Comparison of ENCODE assay signal across 22 cellular contexts in the genomic region with DNA sequence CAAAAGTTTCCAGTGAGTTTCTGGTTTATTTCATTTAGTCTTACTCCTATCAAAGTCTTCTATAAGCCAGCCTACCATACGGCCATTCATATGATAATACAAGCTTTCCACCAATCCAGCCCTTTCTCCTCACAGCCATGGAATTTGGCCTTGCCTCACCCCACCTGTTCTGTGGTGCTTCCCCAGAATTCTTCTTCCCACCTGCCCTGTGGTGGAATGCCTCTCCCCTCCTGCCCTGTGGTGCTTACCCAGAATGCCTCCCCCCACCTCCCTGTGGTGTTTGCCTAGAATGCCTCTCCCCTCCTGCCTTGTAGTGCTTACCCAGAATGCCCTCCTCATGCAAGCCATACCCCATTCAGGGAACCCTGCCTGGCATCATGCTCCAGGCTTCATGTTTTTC.
DNase-seq lines count a peak whose midpoint lies in the region; ATAC-seq, FAIRE-seq and TF ChIP-seq lines count a peak whose summit lies in the region.
"Had no signal": no experiment of that assay in that cellular context is flagged by ENCODE, and none has a peak within 500 bp of the region (broad histone marks: within the 10 kb centered on the region; RNA-seq: fewer than 3 reads in every experiment).

No MANE protein-coding gene starts in this region.

- CTCF ChIA-PET in H1 (lab: Charles Lee; ENCODE audit: partially characterized antibody), result interaction anchor here (0.7 to 0.8 kb wide), 2 partner anchors 193 to 225 kb away, joined by 3 read pairs; no protein-coding TSS in a partner anchor

- H2AK5ac ChIP-seq in H9 (ENCODE audit: insufficient read length, low read length), result no peak overlapping the region
- H2AK5ac ChIP-seq in H1 (ENCODE audit: low read depth, low read length), result no peak overlapping the region
- H2AK5ac ChIP-seq in neuronal stem cell (ENCODE audit: low read depth, low read length), result no peak overlapping the region

- H3K9me3 ChIP-seq in H9 (ENCODE audit: control insufficient read depth, low read depth, low read length) (no peaks in the 10 kb centered on the region), H1 (ENCODE audit: insufficient read depth in 2 of 2, low read depth in 1 of 2, low read length in 1 of 2) (no peaks in the 10 kb centered on the region), neuronal stem cell (replicated peaks in 1 of 2; ENCODE audit: control insufficient read depth in 2 of 2, insufficient read depth in 1 of 2, low read depth in 1 of 2, low read length in 2 of 2) (no peaks in the 10 kb centered on the region), vagina (no peaks in the 10 kb centered on the region)
- H3K9me3 ChIP-seq: A549; BLaER1 treated with 17β-estradiol and CSF1 and Interleukin-3, amounts not matched to agents 10 nM and 100 nM had no signal

- no peak overlapping the region for H3K4me3 ChIP-seq in H1 (ENCODE audit: extremely low read depth in 1 of 4, insufficient read depth in 2 of 4, low read depth in 3 of 4, low read length in 4 of 4)
- no peak overlapping the region for H3K4me3 ChIP-seq in neuronal stem cell (ENCODE audit: low read length in 2 of 2)
- H3K4me3 ChIP-seq in vagina, result no peak overlapping the region
- H3K4me3 ChIP-seq: A549; BLaER1 treated with 17β-estradiol and CSF1 and Interleukin-3, amounts not matched to agents 10 nM and 100 nM; GM12878 had no signal

- no peak for ATAC-seq in stimulated activated naive CD8-positive, alpha-beta T cell treated with anti-CD3 and anti-CD28 coated beads, Interleukin-15, amount 100 ng/mL, for 72 hours
- ATAC-seq: A549; CD8-positive, alpha-beta T cell; GM12878 had no signal

- no peaks in the 10 kb centered on the region for H3K9me3 Mint-ChIP-seq in H9
- no peaks in the 10 kb centered on the region for H3K9me3 Mint-ChIP-seq in stimulated activated naive CD8-positive, alpha-beta T cell treated with anti-CD3 and anti-CD28 coated beads, Interleukin-15, amount 100 ng/mL, for 72 hours
- H3K9me3 Mint-ChIP-seq: CD8-positive, alpha-beta T cell had no signal

- H4K5ac ChIP-seq in H9 (ENCODE audit: insufficient read length, low read depth, low read length), result no peak overlapping the region
- H4K5ac ChIP-seq in H1 (ENCODE audit: insufficient read length, low read depth, low read length), result no peak overlapping the region

- no peak for TF ChIP-seq POLR2A in H1 (IDR thresholded peaks at IDR 0.05; ENCODE audit: control extremely low read depth in 1 of 2, low read depth in 2 of 2, low read length in 2 of 2)
- TF ChIP-seq POLR2A in vagina (IDR thresholded peaks at IDR 0.05), result no peak

- H3K36me3 ChIP-seq in H1 (ENCODE audit: control insufficient read depth in 2 of 4, insufficient read depth in 4 of 4, low read length in 3 of 4) (no peaks in the 10 kb centered on the region), neuronal stem cell (replicated peaks in 1 of 2; ENCODE audit: control insufficient read depth in 2 of 2, insufficient read depth in 2 of 2, low read length in 2 of 2) (no peaks in the 10 kb centered on the region), vagina (no peaks in the 10 kb centered on the region)
- H3K36me3 ChIP-seq: BLaER1 treated with 17β-estradiol and CSF1 and Interleukin-3, amounts not matched to agents 10 nM and 100 nM had no signal

- no peak overlapping the region for H3K4ac ChIP-seq in H9 (ENCODE audit: low read depth, low read length)
- no peak overlapping the region for H3K4ac ChIP-seq in H1 (replicated peaks; ENCODE audit: insufficient read length, low read depth, low read length)
- H3K4ac ChIP-seq in neuronal stem cell (ENCODE audit: low read length), result no peak overlapping the region

- FAIRE-seq in H1 (lab: Jason Lieb, UNC), result peak; percentile 68
- FAIRE-seq: A549, GM12878, GM19239 had no signal

- no peak for TF ChIP-seq RAD21 in H1 (IDR thresholded peaks at IDR 0.05 in 1 of 2, conservative IDR thresholded peaks at IDR 0.05 in 1 of 2; ENCODE audit: low read depth in 2 of 2, low read length in 2 of 2)

- H3K79me1 ChIP-seq in H9 (ENCODE audit: insufficient read depth, low read depth, low read length, poor library complexity, severe bottlenecking) (no peaks in the 10 kb centered on the region), H1 (ENCODE audit: low read depth, low read length) (no peaks in the 10 kb centered on the region), neuronal stem cell (ENCODE audit: low read depth, low read length) (no peaks in the 10 kb centered on the region)

- H3K27ac ChIP-seq in H9 (ENCODE audit: insufficient read length, low read depth, low read length), result no peak overlapping the region
- no peak overlapping the region for H3K27ac ChIP-seq in H1 (ENCODE audit: low read depth, low read length)
- no peak overlapping the region for H3K27ac ChIP-seq in neuronal stem cell (replicated peaks; ENCODE audit: low read length)
- H3K27ac ChIP-seq in vagina, result no peak overlapping the region
- H3K27ac ChIP-seq: A549; BLaER1 treated with 17β-estradiol and CSF1 and Interleukin-3, amounts not matched to agents 10 nM and 100 nM had no signal

- H3K4me1 ChIP-seq in H9 (ENCODE audit: insufficient read depth, low read length) (no peaks in the 10 kb centered on the region), H1 (replicated peaks in 1 of 4; ENCODE audit: control insufficient read depth in 3 of 4, insufficient read depth in 4 of 4, low read length in 3 of 4) (no peaks in the 10 kb centered on the region; a peak in 1 of 7 replicates), neuronal stem cell (ENCODE audit: control insufficient read depth in 2 of 2, insufficient read depth in 1 of 2, low read depth in 1 of 2, low read length in 2 of 2) (peaks cover 0 to 3% of the 10 kb centered on the region in 2 donors), vagina (no peaks in the 10 kb centered on the region)
- H3K4me1 ChIP-seq: A549 had no signal

- DNase-seq in H9 (peak; percentile 80), H1 (ENCODE audit: low read depth in 1 of 2, low spot score in 2 of 2) (peak; percentile 39 to 59), iPS-NIHi11 (ENCODE audit: low spot score) (peak; percentile 57), neuronal stem cell (ENCODE audit: low spot score) (no peak), vagina (ENCODE audit: extremely low spot score in 2 of 2) (no peak), inferior parietal cortex (ENCODE audit: extremely low spot score) (no peak), HPDE6-E6E7 (ENCODE audit: extremely low spot score) (no peak)
- DNase-seq in stimulated activated naive CD8-positive, alpha-beta T cell treated with anti-CD3 and anti-CD28 coated beads, Interleukin-15, amount 100 ng/mL, for 72 hours, result no peak
- DNase-seq: Calu3; CD8-positive, alpha-beta T cell; KG1; NCI-H1417; NCI-H187; NCI-H2227 treated with DMSO at 0.1 percent for 48 hours; NCI-H524; NCI-H82; OCI-M1; SHP77 had no signal

- intact Hi-C loops in vagina (cut with DNase I), result no loop called here

- H2BK120ac ChIP-seq in H9 (ENCODE audit: low read depth, low read length, poor library complexity, severe bottlenecking), result no peak overlapping the region
- H2BK120ac ChIP-seq in H1 (replicated peaks; ENCODE audit: low read depth, low read length), result no peak overlapping the region
- no peak overlapping the region for H2BK120ac ChIP-seq in neuronal stem cell (ENCODE audit: low read depth, low read length)

- peak overlapping the region in 2 of 3 experiments; percentile 16 to 75; a peak in 3 of 7 replicates for H3K27ac Mint-ChIP-seq in H9
- H3K27ac Mint-ChIP-seq in stimulated activated naive CD8-positive, alpha-beta T cell treated with anti-CD3 and anti-CD28 coated beads, Interleukin-15, amount 100 ng/mL, for 72 hours, result no peak overlapping the region
- H3K27ac Mint-ChIP-seq: CD8-positive, alpha-beta T cell had no signal

- H3K36me3 Mint-ChIP-seq in H9 (ENCODE audit: insufficient read depth in 1 of 3, low read depth in 3 of 3), result no peaks in the 10 kb centered on the region
- H3K36me3 Mint-ChIP-seq: CD8-positive, alpha-beta T cell had no signal

- H3K23me2 ChIP-seq in H9 (ENCODE audit: insufficient read length, low read depth, low read length, poor library complexity, severe bottlenecking), result no peaks in the 10 kb centered on the region
- peaks cover 1% of the 10 kb centered on the region; the same call in 1 of the 2 replicates for H3K23me2 ChIP-seq in H1 (ENCODE audit: low read depth, low read length)

- no peaks in the 10 kb centered on the region for H3K27me3 ChIP-seq in H9 (ENCODE audit: insufficient read depth, low read length)
- no peaks in the 10 kb centered on the region for H3K27me3 ChIP-seq in H1 (replicated peaks in 1 of 4; ENCODE audit: control insufficient read depth in 3 of 4, extremely low read depth in 1 of 4, insufficient read depth in 3 of 4, low read length in 3 of 4)
- no peaks in the 10 kb centered on the region for H3K27me3 ChIP-seq in neuronal stem cell (ENCODE audit: control insufficient read depth in 3 of 3, insufficient read depth in 3 of 3, low read depth in 1 of 3, low read length in 3 of 3)
- H3K27me3 ChIP-seq in vagina, result no peaks in the 10 kb centered on the region
- H3K27me3 ChIP-seq: BLaER1 treated with 17β-estradiol and CSF1 and Interleukin-3, amounts not matched to agents 10 nM and 100 nM had no signal

- H3K56ac ChIP-seq in H9 (ENCODE audit: insufficient read length, low read depth, low read length), result no peak overlapping the region
- H3K56ac ChIP-seq in H1 (replicated peaks; ENCODE audit: insufficient read length, low read depth, low read length), result no peak overlapping the region

- POLR2A ChIA-PET in H1 (lab: Charles Lee; ENCODE audit: partially characterized antibody), result interaction anchor here (0.6 to 0.9 kb wide), 2 partner anchors 94 to 213 kb away, joined by 3 to 4 read pairs; partner anchors contain the start of gene SRP19

- H3K4me1 Mint-ChIP-seq in H9, result peaks cover 6% of the 10 kb centered on the region in 2 experiments
- no peaks in the 10 kb centered on the region for H3K4me1 Mint-ChIP-seq in stimulated activated naive CD8-positive, alpha-beta T cell treated with anti-CD3 and anti-CD28 coated beads, Interleukin-15, amount 100 ng/mL, for 72 hours

- no peak overlapping the region for H3K14ac ChIP-seq in H9 (ENCODE audit: insufficient read depth, low read length)
- no peak overlapping the region for H3K14ac ChIP-seq in H1 (ENCODE audit: insufficient read length)
- H3K14ac ChIP-seq in neuronal stem cell (ENCODE audit: low read length), result no peak overlapping the region

- H3K18ac ChIP-seq in H9 (ENCODE audit: insufficient read length, low read depth, low read length) (no peak overlapping the region), H1 (ENCODE audit: extremely low read depth, low read length) (no peak overlapping the region), neuronal stem cell (ENCODE audit: low read length) (peak overlapping the region; percentile 30)

- H2BK5ac ChIP-seq in H9 (ENCODE audit: insufficient read length, low read length) (no peak overlapping the region), H1 (ENCODE audit: low read depth, low read length) (no peak overlapping the region), neuronal stem cell (ENCODE audit: low read length) (no peak overlapping the region)

- H2BK12ac ChIP-seq in H9 (ENCODE audit: insufficient read length, low read depth, low read length) (no peak overlapping the region), H1 (ENCODE audit: low read depth, low read length) (no peak overlapping the region), neuronal stem cell (ENCODE audit: low read length) (no peak overlapping the region)

- H2BK20ac ChIP-seq in H9 (ENCODE audit: low read depth, low read length, poor library complexity, severe bottlenecking) (no peak overlapping the region), H1 (ENCODE audit: low read length) (no peak overlapping the region)

- 0 out of 3 replicates have a peak, but pooled peaks of 1 of the 2 experiments have one; percentile 2 for TF ChIP-seq EP300 in H1 (IDR thresholded peaks at IDR 0.05; ENCODE audit: borderline replicate concordance in 1 of 2, low read depth in 2 of 2, low read length in 2 of 2)

- H3K27me3 Mint-ChIP-seq in H9 (ENCODE audit: low read depth), result no peaks in the 10 kb centered on the region
- H3K27me3 Mint-ChIP-seq in stimulated activated naive CD8-positive, alpha-beta T cell treated with anti-CD3 and anti-CD28 coated beads, Interleukin-15, amount 100 ng/mL, for 72 hours, result no peaks in the 10 kb centered on the region

- H4K91ac ChIP-seq in H9 (ENCODE audit: insufficient read length, low read depth, low read length), result no peak overlapping the region
- H4K91ac ChIP-seq in H1 (replicated peaks; ENCODE audit: insufficient read length, low read length), result no peak overlapping the region
- H4K91ac ChIP-seq in neuronal stem cell (ENCODE audit: low read depth, low read length, poor library complexity), result no peak overlapping the region

- no peaks in the 10 kb centered on the region for H3K79me2 ChIP-seq in H9 (ENCODE audit: insufficient read depth, low read length)
- H3K79me2 ChIP-seq in H1 (ENCODE audit: control insufficient read depth in 1 of 2, insufficient read depth in 2 of 2, low read length in 2 of 2), result no peaks in the 10 kb centered on the region

- no peak overlapping the region for H3K4me3 Mint-ChIP-seq in H9
- no peak overlapping the region for H3K4me3 Mint-ChIP-seq in stimulated activated naive CD8-positive, alpha-beta T cell treated with anti-CD3 and anti-CD28 coated beads, Interleukin-15, amount 100 ng/mL, for 72 hours
- H3K4me3 Mint-ChIP-seq: CD8-positive, alpha-beta T cell had no signal

- H3K23ac ChIP-seq in H9 (ENCODE audit: insufficient read length, low read depth, low read length) (no peak overlapping the region), H1 (ENCODE audit: insufficient read length) (no peak overlapping the region), neuronal stem cell (ENCODE audit: low read depth, low read length, poor library complexity) (peak overlapping the region; percentile 56)

- H3K4me2 ChIP-seq in H9 (ENCODE audit: insufficient read depth, insufficient read length, low read length) (no peak overlapping the region), H1 (ENCODE audit: insufficient read depth in 1 of 2, low read depth in 2 of 2, low read length in 2 of 2) (no peak overlapping the region), neuronal stem cell (ENCODE audit: insufficient read depth, low read length, poor library complexity, severe bottlenecking) (no peak overlapping the region)
- H3K4me2 ChIP-seq: A549 had no signal

- no CpG with 5 or more reads among the region's 1 CpG for WGBS in H9 (ENCODE audit: extremely low coverage, insufficient read length, low lambda C conversion rate)
- 74% methylated on average over 1 of the region's 1 CpG; no CpG with 5 or more reads in 1 of the 2 experiments for WGBS in H1 (ENCODE audit: extremely low coverage in 1 of 2, insufficient coverage in 1 of 2, insufficient read length in 1 of 2, insufficient replicate concordance in 2 of 2, low coverage in 1 of 2, low lambda C conversion rate in 2 of 2, missing lambda C conversion rate in 1 of 2), 2 experiments
- no CpG with 5 or more reads among the region's 1 CpG for WGBS in neuronal stem cell (ENCODE audit: extremely low coverage in 2 of 2, insufficient read length in 2 of 2, insufficient replicate concordance in 1 of 2), 2 donors

- H2BK15ac ChIP-seq in H9 (ENCODE audit: low read depth, low read length), result no peak overlapping the region
- no peak overlapping the region for H2BK15ac ChIP-seq in H1 (ENCODE audit: low read length)
- H2BK15ac ChIP-seq in neuronal stem cell (ENCODE audit: low read length), result no peak overlapping the region

- TF ChIP-seq CTCF in H9 (conservative IDR thresholded peaks at IDR 0.05), result no peak
- TF ChIP-seq CTCF in H1 (IDR thresholded peaks at IDR 0.05; ENCODE audit: control extremely low read depth in 1 of 3, insufficient read depth in 1 of 3, low read depth in 1 of 3, low read length in 3 of 3), result no peak
- TF ChIP-seq CTCF in vagina (IDR thresholded peaks at IDR 0.05), result no peak

- no peak overlapping the region for H3K9ac ChIP-seq in H9 (ENCODE audit: extremely low read depth, insufficient read length, low read length)
- no peak overlapping the region for H3K9ac ChIP-seq in H1 (replicated peaks in 1 of 4; ENCODE audit: extremely low read depth in 1 of 4, low read depth in 3 of 4, low read length in 3 of 4)
- H3K9ac ChIP-seq in neuronal stem cell (ENCODE audit: low read depth, low read length, poor library complexity), result no peak overlapping the region
- H3K9ac ChIP-seq: BLaER1 treated with 17β-estradiol and CSF1 and Interleukin-3, amounts not matched to agents 10 nM and 100 nM had no signal

- H2AFZ ChIP-seq in H9 (ENCODE audit: low read length) (no peak overlapping the region), H1 (ENCODE audit: low read length) (no peak overlapping the region), neuronal stem cell (ENCODE audit: low read length) (no peak overlapping the region)

- H4K8ac ChIP-seq in H9 (replicated peaks; ENCODE audit: insufficient read length, low read depth, low read length) (no peak overlapping the region), H1 (ENCODE audit: extremely low read depth, insufficient read depth, low read length) (no peak overlapping the region), neuronal stem cell (ENCODE audit: low read depth, low read length) (no peak overlapping the region)

- no peaks in the 10 kb centered on the region for H4K20me1 ChIP-seq in H9 (ENCODE audit: control insufficient read depth, insufficient read depth, insufficient read length)
- no peaks in the 10 kb centered on the region for H4K20me1 ChIP-seq in H1 (replicated peaks in 1 of 2; ENCODE audit: control insufficient read depth in 1 of 2, insufficient read depth in 2 of 2, low read length in 2 of 2)
- H4K20me1 ChIP-seq: BLaER1 treated with 17β-estradiol and CSF1 and Interleukin-3, amounts not matched to agents 10 nM and 100 nM had no signal

- H3T11ph ChIP-seq in H9 (ENCODE audit: low read length), result no peak overlapping the region

Comparison
In these comparisons a context has a peak if more than half of its experiments do, and no peak if none do; other contexts are left out.
1. DNase-seq: peak in H9 (single experiment), H1 (2 of 2) and iPS-NIHi11 (single experiment); none in neuronal stem cell (single experiment), vagina (0 of 2), inferior parietal cortex (single experiment), HPDE6-E6E7 (single experiment) and stimulated activated naive CD8-positive, alpha-beta T cell treated with anti-CD3 and anti-CD28 coated beads, Interleukin-15, amount 100 ng/mL, for 72 hours (0 of 2).
2. H3K27ac Mint-ChIP-seq: peak in H9 (2 of 3); none in stimulated activated naive CD8-positive, alpha-beta T cell treated with anti-CD3 and anti-CD28 coated beads, Interleukin-15, amount 100 ng/mL, for 72 hours (0 of 2).